2 cellular contexts compared by ENCODE assay signal in genomic region chr5:73625905-73626811, GRCh38.
TF ChIP-seq lines count a peak whose summit lies in the region.

TSS of gene ARHGEF28 (plus strand) at chr5:73626196. CDS start at chr5:73684852, 58,656 bp downstream.

TF ChIP-seq in IMR-90, 13 proteins besides CTCF, POLR2A, EP300 and RAD21:
- no peak for TF ChIP-seq NFE2L2 (IDR thresholded peaks at IDR 0.05; ENCODE audit: low read depth, low read length)
- TF ChIP-seq USF2 (IDR thresholded peaks at IDR 0.05; ENCODE audit: low read depth, low read length) = peak; percentile 41; the same call in 1 of the 2 replicates
- TF ChIP-seq CHD1 (IDR thresholded peaks at IDR 0.05; ENCODE audit: low read depth, low read length) = no peak
- TF ChIP-seq SMC3 (IDR thresholded peaks at IDR 0.05; ENCODE audit: low read depth, low read length) = no peak
- TF ChIP-seq CEBPB (IDR thresholded peaks at IDR 0.05; ENCODE audit: low read depth, low read length) = no peak
- TF ChIP-seq RCOR1 (IDR thresholded peaks at IDR 0.05; ENCODE audit: insufficient replicate concordance, low read length) = no peak
- TF ChIP-seq RFX5 (IDR thresholded peaks at IDR 0.05; ENCODE audit: low read depth, low read length) = no peak

TF ChIP-seq in HepG2, 621 proteins besides CTCF, POLR2A, EP300 and RAD21 (continues in another document):
- no peak for TF ChIP-seq EZH2 (conservative IDR thresholded peaks at IDR 0.05; ENCODE audit: low read depth, low read length)
- no peak for TF ChIP-seq CERS6 (CRISPR knock-in tag; IDR thresholded peaks at IDR 0.05)
- TF ChIP-seq CSRNP1 (CRISPR knock-in tag; IDR thresholded peaks at IDR 0.05) = no peak
- no peak for TF ChIP-seq SP1 (IDR thresholded peaks at IDR 0.05)
- no peak for TF ChIP-seq SP1 (CRISPR knock-in tag; IDR thresholded peaks at IDR 0.05)
- no peak for TF ChIP-seq DNMT1 (CRISPR knock-in tag; IDR thresholded peaks at IDR 0.05)
- TF ChIP-seq IRF1 (CRISPR knock-in tag; IDR thresholded peaks at IDR 0.05; ENCODE audit: low read depth) = no peak
- TF ChIP-seq HNF1A (IDR thresholded peaks at IDR 0.05; ENCODE audit: low read depth) = no peak
- TF ChIP-seq HNF1A (CRISPR knock-in tag; IDR thresholded peaks at IDR 0.05; ENCODE audit: borderline replicate concordance) = no peak
- TF ChIP-seq PRDM15 (CRISPR knock-in tag; IDR thresholded peaks at IDR 0.05) = no peak
- TF ChIP-seq EHMT2 (IDR thresholded peaks at IDR 0.05; ENCODE audit: borderline replicate concordance, low read depth, low read length) = no peak
- TF ChIP-seq PREB (CRISPR knock-in tag; IDR thresholded peaks at IDR 0.05) = no peak
- TF ChIP-seq IKZF4 (CRISPR knock-in tag; IDR thresholded peaks at IDR 0.05; ENCODE audit: borderline replicate concordance, low read depth, not compliant biosample characterization) = no peak
- TF ChIP-seq AFF4 (CRISPR knock-in tag; IDR thresholded peaks at IDR 0.05) = 0 out of 2 replicates have a peak, but pooled peaks have one; percentile 29
- TF ChIP-seq CBX1 (IDR thresholded peaks at IDR 0.05; ENCODE audit: low read depth) = no peak
- no peak for TF ChIP-seq NCOA5 (CRISPR knock-in tag; IDR thresholded peaks at IDR 0.05)
- no peak for TF ChIP-seq ZNF780A (CRISPR knock-in tag; IDR thresholded peaks at IDR 0.05)
- no peak for TF ChIP-seq AKNA (CRISPR knock-in tag; IDR thresholded peaks at IDR 0.05; ENCODE audit: borderline replicate concordance)
- TF ChIP-seq JARID2 (CRISPR knock-in tag; IDR thresholded peaks at IDR 0.05; ENCODE audit: insufficient replicate concordance) = no peak
- TF ChIP-seq ZNF569 (CRISPR knock-in tag; IDR thresholded peaks at IDR 0.05; ENCODE audit: borderline replicate concordance) = no peak
- TF ChIP-seq ZNF33A (CRISPR knock-in tag; IDR thresholded peaks at IDR 0.05; ENCODE audit: borderline replicate concordance) = no peak
- no peak for TF ChIP-seq ATRX (CRISPR knock-in tag; IDR thresholded peaks at IDR 0.05; ENCODE audit: borderline replicate concordance)
- peak; percentile 35 for TF ChIP-seq YY1 (IDR thresholded peaks at IDR 0.05; ENCODE audit: insufficient read depth, insufficient replicate concordance, low read depth, low read length)
- peak; percentile 61; the same call in 1 of the 2 replicates for TF ChIP-seq ZNF446 (CRISPR knock-in tag; IDR thresholded peaks at IDR 0.05)
- TF ChIP-seq SIN3B (IDR thresholded peaks at IDR 0.05; ENCODE audit: low read length) = no peak
- TF ChIP-seq ZNF260 (CRISPR knock-in tag; IDR thresholded peaks at IDR 0.05; ENCODE audit: borderline replicate concordance, low read depth) = no peak
- 0 out of 2 replicates have a peak, but pooled peaks have one; percentile 23 for TF ChIP-seq GMEB1 (CRISPR knock-in tag; IDR thresholded peaks at IDR 0.05; ENCODE audit: borderline replicate concordance)
